Comparison of ENCODE assay signal across 1 cellular context in the genomic region with DNA sequence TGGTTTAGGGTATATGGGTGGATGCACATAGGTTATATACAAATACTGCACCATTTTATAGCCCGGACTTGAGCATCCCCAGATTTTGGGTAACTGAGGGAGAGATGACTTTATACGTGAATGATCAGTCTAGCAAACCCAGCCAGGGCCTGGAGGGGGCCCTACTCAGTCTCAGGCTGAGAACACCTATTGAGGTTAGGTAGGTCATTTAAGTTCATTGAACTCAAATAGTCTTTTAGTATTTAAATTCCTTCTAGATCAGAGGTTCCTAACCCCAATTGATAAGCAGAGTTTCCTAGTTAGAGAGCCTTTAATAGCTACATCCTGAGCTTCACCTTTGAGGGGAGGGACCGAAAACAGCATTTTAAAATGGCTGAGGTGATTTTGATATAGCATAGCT.
TF ChIP-seq lines count a peak whose summit lies in the region.

No MANE protein-coding gene starts in this region.

TF ChIP-seq in H1, 55 proteins besides CTCF, POLR2A, EP300 and RAD21 (continued from another document):
- TF ChIP-seq, protein P1, sequence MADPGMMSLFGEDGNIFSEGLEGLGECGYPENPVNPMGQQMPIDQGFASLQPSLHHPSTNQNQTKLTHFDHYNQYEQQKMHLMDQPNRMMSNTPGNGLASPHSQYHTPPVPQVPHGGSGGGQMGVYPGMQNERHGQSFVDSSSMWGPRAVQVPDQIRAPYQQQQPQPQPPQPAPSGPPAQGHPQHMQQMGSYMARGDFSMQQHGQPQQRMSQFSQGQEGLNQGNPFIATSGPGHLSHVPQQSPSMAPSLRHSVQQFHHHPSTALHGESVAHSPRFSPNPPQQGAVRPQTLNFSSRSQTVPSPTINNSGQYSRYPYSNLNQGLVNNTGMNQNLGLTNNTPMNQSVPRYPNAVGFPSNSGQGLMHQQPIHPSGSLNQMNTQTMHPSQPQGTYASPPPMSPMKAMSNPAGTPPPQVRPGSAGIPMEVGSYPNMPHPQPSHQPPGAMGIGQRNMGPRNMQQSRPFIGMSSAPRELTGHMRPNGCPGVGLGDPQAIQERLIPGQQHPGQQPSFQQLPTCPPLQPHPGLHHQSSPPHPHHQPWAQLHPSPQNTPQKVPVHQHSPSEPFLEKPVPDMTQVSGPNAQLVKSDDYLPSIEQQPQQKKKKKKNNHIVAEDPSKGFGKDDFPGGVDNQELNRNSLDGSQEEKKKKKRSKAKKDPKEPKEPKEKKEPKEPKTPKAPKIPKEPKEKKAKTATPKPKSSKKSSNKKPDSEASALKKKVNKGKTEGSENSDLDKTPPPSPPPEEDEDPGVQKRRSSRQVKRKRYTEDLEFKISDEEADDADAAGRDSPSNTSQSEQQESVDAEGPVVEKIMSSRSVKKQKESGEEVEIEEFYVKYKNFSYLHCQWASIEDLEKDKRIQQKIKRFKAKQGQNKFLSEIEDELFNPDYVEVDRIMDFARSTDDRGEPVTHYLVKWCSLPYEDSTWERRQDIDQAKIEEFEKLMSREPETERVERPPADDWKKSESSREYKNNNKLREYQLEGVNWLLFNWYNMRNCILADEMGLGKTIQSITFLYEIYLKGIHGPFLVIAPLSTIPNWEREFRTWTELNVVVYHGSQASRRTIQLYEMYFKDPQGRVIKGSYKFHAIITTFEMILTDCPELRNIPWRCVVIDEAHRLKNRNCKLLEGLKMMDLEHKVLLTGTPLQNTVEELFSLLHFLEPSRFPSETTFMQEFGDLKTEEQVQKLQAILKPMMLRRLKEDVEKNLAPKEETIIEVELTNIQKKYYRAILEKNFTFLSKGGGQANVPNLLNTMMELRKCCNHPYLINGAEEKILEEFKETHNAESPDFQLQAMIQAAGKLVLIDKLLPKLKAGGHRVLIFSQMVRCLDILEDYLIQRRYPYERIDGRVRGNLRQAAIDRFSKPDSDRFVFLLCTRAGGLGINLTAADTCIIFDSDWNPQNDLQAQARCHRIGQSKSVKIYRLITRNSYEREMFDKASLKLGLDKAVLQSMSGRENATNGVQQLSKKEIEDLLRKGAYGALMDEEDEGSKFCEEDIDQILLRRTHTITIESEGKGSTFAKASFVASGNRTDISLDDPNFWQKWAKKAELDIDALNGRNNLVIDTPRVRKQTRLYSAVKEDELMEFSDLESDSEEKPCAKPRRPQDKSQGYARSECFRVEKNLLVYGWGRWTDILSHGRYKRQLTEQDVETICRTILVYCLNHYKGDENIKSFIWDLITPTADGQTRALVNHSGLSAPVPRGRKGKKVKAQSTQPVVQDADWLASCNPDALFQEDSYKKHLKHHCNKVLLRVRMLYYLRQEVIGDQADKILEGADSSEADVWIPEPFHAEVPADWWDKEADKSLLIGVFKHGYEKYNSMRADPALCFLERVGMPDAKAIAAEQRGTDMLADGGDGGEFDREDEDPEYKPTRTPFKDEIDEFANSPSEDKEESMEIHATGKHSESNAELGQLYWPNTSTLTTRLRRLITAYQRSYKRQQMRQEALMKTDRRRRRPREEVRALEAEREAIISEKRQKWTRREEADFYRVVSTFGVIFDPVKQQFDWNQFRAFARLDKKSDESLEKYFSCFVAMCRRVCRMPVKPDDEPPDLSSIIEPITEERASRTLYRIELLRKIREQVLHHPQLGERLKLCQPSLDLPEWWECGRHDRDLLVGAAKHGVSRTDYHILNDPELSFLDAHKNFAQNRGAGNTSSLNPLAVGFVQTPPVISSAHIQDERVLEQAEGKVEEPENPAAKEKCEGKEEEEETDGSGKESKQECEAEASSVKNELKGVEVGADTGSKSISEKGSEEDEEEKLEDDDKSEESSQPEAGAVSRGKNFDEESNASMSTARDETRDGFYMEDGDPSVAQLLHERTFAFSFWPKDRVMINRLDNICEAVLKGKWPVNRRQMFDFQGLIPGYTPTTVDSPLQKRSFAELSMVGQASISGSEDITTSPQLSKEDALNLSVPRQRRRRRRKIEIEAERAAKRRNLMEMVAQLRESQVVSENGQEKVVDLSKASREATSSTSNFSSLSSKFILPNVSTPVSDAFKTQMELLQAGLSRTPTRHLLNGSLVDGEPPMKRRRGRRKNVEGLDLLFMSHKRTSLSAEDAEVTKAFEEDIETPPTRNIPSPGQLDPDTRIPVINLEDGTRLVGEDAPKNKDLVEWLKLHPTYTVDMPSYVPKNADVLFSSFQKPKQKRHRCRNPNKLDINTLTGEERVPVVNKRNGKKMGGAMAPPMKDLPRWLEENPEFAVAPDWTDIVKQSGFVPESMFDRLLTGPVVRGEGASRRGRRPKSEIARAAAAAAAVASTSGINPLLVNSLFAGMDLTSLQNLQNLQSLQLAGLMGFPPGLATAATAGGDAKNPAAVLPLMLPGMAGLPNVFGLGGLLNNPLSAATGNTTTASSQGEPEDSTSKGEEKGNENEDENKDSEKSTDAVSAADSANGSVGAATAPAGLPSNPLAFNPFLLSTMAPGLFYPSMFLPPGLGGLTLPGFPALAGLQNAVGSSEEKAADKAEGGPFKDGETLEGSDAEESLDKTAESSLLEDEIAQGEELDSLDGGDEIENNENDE (IDR thresholded peaks at IDR 0.05; ENCODE audit: insufficient replicate concordance, low read length) = no peak
- TF ChIP-seq BRCA1 (IDR thresholded peaks at IDR 0.05; ENCODE audit: low read depth, low read length) (no peak), SRF (IDR thresholded peaks at IDR 0.05; ENCODE audit: low read depth, low read length) (no peak), SP1 (IDR thresholded peaks at IDR 0.05; ENCODE audit: low read depth, low read length) (peak; percentile 37; the same call in 1 of the 2 replicates), HDAC6 (IDR thresholded peaks at IDR 0.05; ENCODE audit: low read depth, low read length) (no peak), POU5F1 (IDR thresholded peaks at IDR 0.05; ENCODE audit: low read depth, low read length) (no peak), RXRA (IDR thresholded peaks at IDR 0.05; ENCODE audit: insufficient read depth, low read depth, low read length) (peak; percentile 100)
